Comparison of ENCODE assay signal across 23 cellular contexts in the genomic region with DNA sequence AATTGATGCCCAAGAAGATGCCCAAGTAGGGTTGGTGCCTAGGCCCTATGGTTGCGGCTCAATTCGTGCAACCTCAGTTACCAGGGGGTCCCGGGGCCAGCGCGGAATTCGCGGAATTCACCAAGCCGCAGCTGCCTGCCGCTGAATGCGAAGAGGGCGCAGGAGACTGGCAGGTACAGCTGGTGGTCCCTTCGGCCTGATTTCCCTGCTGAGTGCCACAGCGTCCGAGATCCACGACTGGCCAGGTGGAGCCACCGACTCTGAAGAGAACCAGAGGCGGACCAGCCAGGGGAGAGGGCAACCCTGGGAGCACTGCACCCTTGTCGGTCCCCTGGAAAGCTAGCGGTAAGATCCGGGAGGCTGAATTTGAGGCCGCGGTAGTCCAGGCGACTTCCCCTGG. TPM values are rescaled to one million over a fixed set of nuclear protein-coding genes. Genes with fewer than 3 reads are reported as not detected.
DNase-seq lines count a peak whose midpoint lies in the region; ATAC-seq and TF ChIP-seq lines count a peak whose summit lies in the region.
"Had no signal": no experiment of that assay in that cellular context is flagged by ENCODE, and none has a peak within 500 bp of the region (broad histone marks: within the 10 kb centered on the region; RNA-seq: fewer than 3 reads in every experiment).

No MANE protein-coding gene starts in this region.

- H3K9ac ChIP-seq in HUES6 (ENCODE audit: low read length) = no peak overlapping the region
- H3K9ac ChIP-seq: SK-N-SH had no signal

- no peaks in the 10 kb centered on the region for H3K4me1 Mint-ChIP-seq in activated naive CD8-positive, alpha-beta T cell treated with anti-CD3 and anti-CD28 coated beads for 36 hours
- H3K4me1 Mint-ChIP-seq in natural killer cell = no peaks in the 10 kb centered on the region

- no peak for DNase-seq in iPS DF 6.9 (ENCODE audit: low read depth, low spot score)
- peak; percentile 52 for DNase-seq in islet precursor cell
- no peak for DNase-seq in dedifferentiated amniotic fluid mesenchymal stem cell (ENCODE audit: extremely low spot score)
- no peak for DNase-seq in activated naive CD8-positive, alpha-beta T cell treated with anti-CD3 and anti-CD28 coated beads for 36 hours
- DNase-seq in natural killer cell = no peak
- DNase-seq in COLO668 (lab: John Stamatoyannopoulos, UW; ENCODE audit: unreplicated experiment) = no peak
- DNase-seq: BE2C; EL; GF-D8; HCEC 1CT; KG1; NCI-H1105; NCI-H146; NCI-H2029 treated with DMSO at 0.1 percent for 48 hours; NCI-H345; NCI-H524; NCI-H774; NK-92 treated with Interleukin-12 subunit alpha and Interleukin-12 subunit beta, amount 100 ng/mL, for 24 hours; SIG-M5; SK-N-SH had no signal

- H3K4me1 ChIP-seq in HUES6 (ENCODE audit: control insufficient read depth, insufficient read depth, low read length) (peaks cover 12% of the 10 kb centered on the region), iPS DF 6.9 (ENCODE audit: control insufficient read depth, insufficient read depth, low read length) (peaks cover 4% of the 10 kb centered on the region)
- H3K4me1 ChIP-seq: A549, BE2C had no signal

- H3K27me3 ChIP-seq in HUES6 (ENCODE audit: control insufficient read depth, insufficient read depth, low read length) (peaks cover 100% of the 10 kb centered on the region), iPS DF 6.9 (ENCODE audit: control insufficient read depth, insufficient read depth, low read length) (peaks cover 68% of the 10 kb centered on the region)
- H3K27me3 ChIP-seq: BE2C had no signal

- TF ChIP-seq CTCF in natural killer cell (IDR thresholded peaks at IDR 0.05) = no peak

- peak overlapping the region; percentile 45 for H3K4me3 ChIP-seq in HUES6 (ENCODE audit: low read depth, low read length)
- H3K4me3 ChIP-seq in iPS DF 6.9 (ENCODE audit: low read length) = peak overlapping the region; percentile 8; the same call in 1 of the 2 replicates
- H3K4me3 ChIP-seq: A549 had no signal

- peaks cover 5% of the 10 kb centered on the region for H3K9me3 Mint-ChIP-seq in activated naive CD8-positive, alpha-beta T cell treated with anti-CD3 and anti-CD28 coated beads for 36 hours
- peaks cover 16 to 17% of the 10 kb centered on the region in 2 donors for H3K9me3 Mint-ChIP-seq in natural killer cell

- peaks cover 72% of the 10 kb centered on the region for H3K27me3 Mint-ChIP-seq in activated naive CD8-positive, alpha-beta T cell treated with anti-CD3 and anti-CD28 coated beads for 36 hours
- peaks cover 22 to 31% of the 10 kb centered on the region in 2 donors for H3K27me3 Mint-ChIP-seq in natural killer cell (ENCODE audit: low read depth in 2 of 2)

- no peak overlapping the region for H3K4me3 Mint-ChIP-seq in activated naive CD8-positive, alpha-beta T cell treated with anti-CD3 and anti-CD28 coated beads for 36 hours
- no peak overlapping the region for H3K4me3 Mint-ChIP-seq in natural killer cell

- no peak for ATAC-seq in natural killer cell
- ATAC-seq: A549, Panc1 had no signal

- no CpG with 5 or more reads among the region's 23 CpGs for WGBS in iPS DF 6.9 (ENCODE audit: insufficient coverage, insufficient read length)

- no peaks in the 10 kb centered on the region for H3K36me3 Mint-ChIP-seq in activated naive CD8-positive, alpha-beta T cell treated with anti-CD3 and anti-CD28 coated beads for 36 hours
- H3K36me3 Mint-ChIP-seq in natural killer cell = peaks cover 19% of the 10 kb centered on the region

- H3K27ac ChIP-seq in HUES6 (ENCODE audit: low read depth, low read length) (no peak overlapping the region), iPS DF 6.9 (ENCODE audit: low read length) (no peak overlapping the region)
- H3K27ac ChIP-seq: A549 had no signal

- H3K9me3 ChIP-seq in HUES6 (ENCODE audit: control insufficient read depth, insufficient read depth, low read depth, low read length) (no peaks in the 10 kb centered on the region), iPS DF 6.9 (ENCODE audit: control insufficient read depth, insufficient read depth, low read length) (no peaks in the 10 kb centered on the region)
- H3K9me3 ChIP-seq: A549, BE2C, SK-N-SH had no signal

- intact Hi-C loops in natural killer cell (cut with micrococcal nuclease) = no loop called here

- H3K27ac Mint-ChIP-seq in activated naive CD8-positive, alpha-beta T cell treated with anti-CD3 and anti-CD28 coated beads for 36 hours = no peak overlapping the region
- no peak overlapping the region for H3K27ac Mint-ChIP-seq in natural killer cell

- H3K36me3 ChIP-seq in HUES6 (ENCODE audit: control insufficient read depth, insufficient read depth, low read length) = no peaks in the 10 kb centered on the region
- no peaks in the 10 kb centered on the region for H3K36me3 ChIP-seq in iPS DF 6.9 (ENCODE audit: control insufficient read depth, insufficient read depth, low read length)
- H3K36me3 ChIP-seq: BE2C had no signal

RNA-seq across cellular contexts. Expression of a gene that starts 6.8 kb away (rescaled TPM):
- not detected for total RNA-seq in activated naive CD8-positive, alpha-beta T cell treated with anti-CD3 and anti-CD28 coated beads for 36 hours
- total RNA-seq in natural killer cell = not detected
